In the genomic region with DNA sequence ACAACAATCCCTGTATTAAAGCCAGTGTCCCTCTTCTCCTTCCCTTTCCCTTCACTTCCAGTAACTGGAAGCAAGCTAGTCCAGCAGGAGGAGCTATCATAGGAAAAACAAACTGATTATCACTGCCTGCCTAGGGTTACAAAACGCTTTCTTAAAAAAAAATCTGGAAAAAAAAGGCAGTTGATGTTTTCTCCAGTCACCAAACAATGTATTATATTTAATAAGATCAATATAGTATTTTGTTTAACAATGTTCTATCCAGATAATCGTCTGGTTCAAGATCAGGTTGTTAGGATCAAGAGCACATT, we compare ENCODE assay signal across 9 cellular contexts.
DNase-seq lines count a peak whose midpoint lies in the region; ATAC-seq and TF ChIP-seq lines count a peak whose summit lies in the region.
"Had no signal": no experiment of that assay in that cellular context is flagged by ENCODE, and none has a peak within 500 bp of the region (broad histone marks: within the 10 kb centered on the region; RNA-seq: fewer than 3 reads in every experiment).

No MANE protein-coding gene starts in this region.

- H3K4me3 Mint-ChIP-seq in type B pancreatic cell = no peak overlapping the region

- H3K36me3 ChIP-seq in brain microvascular endothelial cell (replicated peaks) (peaks cover 50% of the 10 kb centered on the region), kidney epithelial cell (ENCODE audit: control insufficient read depth, insufficient read depth, low read length) (no peaks in the 10 kb centered on the region)

- no peaks in the 10 kb centered on the region for H3K27me3 ChIP-seq in brain microvascular endothelial cell (replicated peaks)
- no peaks in the 10 kb centered on the region for H3K27me3 ChIP-seq in kidney epithelial cell (ENCODE audit: control insufficient read depth, insufficient read depth, low read length)
- H3K27me3 ChIP-seq: BLaER1 had no signal

- H3K36me3 Mint-ChIP-seq in type B pancreatic cell = peaks cover 57% of the 10 kb centered on the region

- peak overlapping the region; percentile 15 for H3K27ac ChIP-seq in brain microvascular endothelial cell
- H3K27ac ChIP-seq: BLaER1 had no signal

- no peaks in the 10 kb centered on the region for H3K9me3 Mint-ChIP-seq in type B pancreatic cell

- peak; percentile 37 for DNase-seq in NCI-H82 (lab: John Stamatoyannopoulos, UW)
- DNase-seq in NCI-H82 treated with DMSO at 0.1 percent for 48 hours (lab: John Stamatoyannopoulos, UW; ENCODE audit: unreplicated experiment) = no peak
- peak; percentile 25 for DNase-seq in brain microvascular endothelial cell
- no peak for DNase-seq in kidney epithelial cell (ENCODE audit: low read depth)
- no peak for DNase-seq in type B pancreatic cell (ENCODE audit: extremely low spot score, unreplicated experiment)
- DNase-seq in activated CD4-positive, CD25-positive, alpha-beta regulatory T cell treated with anti-CD3 and anti-CD28 coated beads, Interleukin-2, amount 50 U/mL, for 72 hours = no peak

- no peak for ATAC-seq in HG02759 (IDR thresholded peaks at IDR 0.05; ENCODE audit: unreplicated experiment)
- ATAC-seq in HG02938 (IDR thresholded peaks at IDR 0.05; ENCODE audit: unreplicated experiment) = no peak

- H3K27ac Mint-ChIP-seq in type B pancreatic cell = peak overlapping the region; percentile 39

- TF ChIP-seq CTCF in brain microvascular endothelial cell (IDR thresholded peaks at IDR 0.05; ENCODE audit: low read depth, low read length, missing control alignments) = peak; percentile 70
- TF ChIP-seq CTCF in kidney epithelial cell (IDR thresholded peaks at IDR 0.05; ENCODE audit: insufficient read depth, low read length, poor library complexity, severe bottlenecking) = peak; percentile 55
- TF ChIP-seq CTCF in type B pancreatic cell (conservative IDR thresholded peaks at IDR 0.05) = peak; percentile 66

- H3K27me3 Mint-ChIP-seq in type B pancreatic cell = no peaks in the 10 kb centered on the region

- H3K4me3 ChIP-seq in brain microvascular endothelial cell (ENCODE audit: low read depth, low read length) = no peak overlapping the region
- H3K4me3 ChIP-seq in kidney epithelial cell (ENCODE audit: low read depth, low read length) = no peak overlapping the region
- H3K4me3 ChIP-seq: BLaER1 had no signal

- in situ Hi-C loops in brain microvascular endothelial cell (cut with HindIII; ENCODE audit: low pct_ligation_motif_present, low sequenced_read_pairs) = no loop called here

- peaks cover 13% of the 10 kb centered on the region for H3K4me1 Mint-ChIP-seq in type B pancreatic cell (ENCODE audit: unreplicated experiment)

Comparison
In these comparisons a context has a peak if more than half of its experiments do, and no peak if none do; other contexts are left out.
1. DNase-seq: peak in NCI-H82 (single experiment) and brain microvascular endothelial cell (single experiment); none in NCI-H82 treated with DMSO at 0.1 percent for 48 hours (single experiment), kidney epithelial cell (single experiment), type B pancreatic cell (single experiment) and activated CD4-positive, CD25-positive, alpha-beta regulatory T cell treated with anti-CD3 and anti-CD28 coated beads, Interleukin-2, amount 50 U/mL, for 72 hours (single experiment).
2. Peak in every context shown above with its lines, with median percentiles within 50 percentile points of each other: CTCF ChIP-seq.